12 cellular contexts compared by ENCODE assay signal in genomic region chr7:141960687-141961422, GRCh38. TPM values are rescaled to one million over a fixed set of nuclear protein-coding genes. Genes with fewer than 3 reads are reported as not detected.
A peak's percentile ranks its signal among the peaks of the same experiment; 100 is the strongest.
DNase-seq lines count a peak whose midpoint lies in the region; ATAC-seq and TF ChIP-seq lines count a peak whose summit lies in the region.
"Had no signal": no experiment of that assay in that cellular context is flagged by ENCODE, and none has a peak within 500 bp of the region (broad histone marks: within the 10 kb centered on the region; RNA-seq: fewer than 3 reads in every experiment).

No MANE protein-coding gene starts in this region.

- no peaks in the 10 kb centered on the region for H3K4me1 Mint-ChIP-seq in activated T-cell treated with anti-CD3 and anti-CD28 coated beads, Interleukin-2, amount 50 U/mL, for 72 hours (ENCODE audit: low read depth)
- H3K4me1 Mint-ChIP-seq: activated naive CD4-positive, alpha-beta T cell treated with anti-CD3 and anti-CD28 coated beads, Interleukin-2, amount 50 U/mL, for 24 hours had no signal

- TF ChIP-seq POLR2A in NB4 (IDR thresholded peaks at IDR 0.05; ENCODE audit: extremely low read depth, insufficient read length) = no peak

- peak; percentile 90 for DNase-seq in NB4 (ENCODE audit: low read depth)
- DNase-seq in sciatic nerve (ENCODE audit: low spot score) = no peak
- DNase-seq in caudate nucleus (lab: John Stamatoyannopoulos, UW) = no peak
- no peak for DNase-seq in NCI-H82 treated with DMSO at 0.1 percent for 48 hours (lab: John Stamatoyannopoulos, UW; ENCODE audit: unreplicated experiment)
- DNase-seq in activated effector memory CD4-positive, alpha-beta T cell treated with Interleukin-2 at 50 U/mL for 16 hours = no peak
- no peak for DNase-seq in activated T-cell treated with anti-CD3 and anti-CD28 coated beads, Interleukin-2, amount 50 U/mL, for 72 hours
- DNase-seq: GOT3, testis had no signal

- H3K27ac Mint-ChIP-seq in activated T-cell treated with anti-CD3 and anti-CD28 coated beads, Interleukin-2, amount 50 U/mL, for 72 hours = no peak overlapping the region
- H3K27ac Mint-ChIP-seq: activated naive CD4-positive, alpha-beta T cell treated with anti-CD3 and anti-CD28 coated beads, Interleukin-2, amount 50 U/mL, for 24 hours had no signal

- H3K27ac ChIP-seq in caudate nucleus (ENCODE audit: low read depth, low read length) = no peak overlapping the region
- H3K27ac ChIP-seq: testis had no signal

- intact Hi-C loops in sciatic nerve (cut with DNase I) = no loop called here

- ATAC-seq in GM18909 (IDR thresholded peaks at IDR 0.05; ENCODE audit: poor library complexity, unreplicated experiment) (peak; percentile 77), HG02884 (IDR thresholded peaks at IDR 0.05; ENCODE audit: unreplicated experiment) (peak; percentile 96), sciatic nerve (peak; percentile 66)
- no peak for ATAC-seq in activated T-cell treated with anti-CD3 and anti-CD28 coated beads, Interleukin-2, amount 50 U/mL, for 72 hours (replicated peaks in 1 of 2)

- no peak overlapping the region for H3K4me3 ChIP-seq in NB4 (ENCODE audit: low read depth, low read length)
- H3K4me3 ChIP-seq: testis had no signal

- no peaks in the 10 kb centered on the region for H3K36me3 Mint-ChIP-seq in activated T-cell treated with anti-CD3 and anti-CD28 coated beads, Interleukin-2, amount 50 U/mL, for 72 hours (ENCODE audit: insufficient read depth in 2 of 2)
- H3K36me3 Mint-ChIP-seq: activated naive CD4-positive, alpha-beta T cell treated with anti-CD3 and anti-CD28 coated beads, Interleukin-2, amount 50 U/mL, for 24 hours had no signal

- H3K27me3 Mint-ChIP-seq in activated T-cell treated with anti-CD3 and anti-CD28 coated beads, Interleukin-2, amount 50 U/mL, for 72 hours (ENCODE audit: low read depth) = no peaks in the 10 kb centered on the region

- no peak overlapping the region for H3K4me3 Mint-ChIP-seq in activated T-cell treated with anti-CD3 and anti-CD28 coated beads, Interleukin-2, amount 50 U/mL, for 72 hours
- H3K4me3 Mint-ChIP-seq: activated naive CD4-positive, alpha-beta T cell treated with anti-CD3 and anti-CD28 coated beads, Interleukin-2, amount 50 U/mL, for 24 hours had no signal

- TF ChIP-seq CTCF in NB4 (IDR thresholded peaks at IDR 0.05; ENCODE audit: low read depth, low read length) = no peak

- peaks cover 3 to 5% of the 10 kb centered on the region in 2 donors for H3K9me3 Mint-ChIP-seq in activated T-cell treated with anti-CD3 and anti-CD28 coated beads, Interleukin-2, amount 50 U/mL, for 72 hours
- H3K9me3 Mint-ChIP-seq: activated naive CD4-positive, alpha-beta T cell treated with anti-CD3 and anti-CD28 coated beads, Interleukin-2, amount 50 U/mL, for 24 hours had no signal

RNA-seq across cellular contexts. Expression of gene TAS2R38, which starts 12.7 kb away (rescaled TPM):
- total RNA-seq in sciatic nerve = not detected
- total RNA-seq in activated T-cell treated with anti-CD3 and anti-CD28 coated beads, Interleukin-2, amount 50 U/mL, for 72 hours = not detected
- total RNA-seq: myocyte, testis had no signal

RNA-seq across cellular contexts. Expression of gene CLEC5A, which starts 14.1 kb away (rescaled TPM):
- total RNA-seq in sciatic nerve = 21.0 TPM
- not detected for total RNA-seq in activated T-cell treated with anti-CD3 and anti-CD28 coated beads, Interleukin-2, amount 50 U/mL, for 72 hours
- total RNA-seq: myocyte had no signal

RNA-seq across cellular contexts. Expression of gene MGAM, which starts 34.8 kb away (rescaled TPM):
- total RNA-seq in sciatic nerve = 5.7 TPM
- total RNA-seq in activated T-cell treated with anti-CD3 and anti-CD28 coated beads, Interleukin-2, amount 50 U/mL, for 72 hours = under 1 TPM; 0.42 to 0.91 TPM

RNA-seq across cellular contexts. Expression of gene OR9A4, which starts 44.7 kb away (rescaled TPM):
- total RNA-seq in sciatic nerve = 0.40 TPM
- total RNA-seq in activated T-cell treated with anti-CD3 and anti-CD28 coated beads, Interleukin-2, amount 50 U/mL, for 72 hours = not detected
- total RNA-seq: myocyte had no signal

Comparison
In these comparisons a context has a peak if more than half of its experiments do, and no peak if none do; other contexts are left out.
1. ATAC-seq: peak in GM18909 (single experiment), HG02884 (single experiment) and sciatic nerve (single experiment); none in activated T-cell treated with anti-CD3 and anti-CD28 coated beads, Interleukin-2, amount 50 U/mL, for 72 hours (0 of 2).
2. RNA of gene CLEC5A, which starts 14.1 kb away (total RNA-seq): 21.0 TPM in sciatic nerve (single experiment); not detected in activated T-cell treated with anti-CD3 and anti-CD28 coated beads, Interleukin-2, amount 50 U/mL, for 72 hours; every median in the first group is over 10 times any median in the second.